Comparison of ENCODE assay signal across 11 cellular contexts in genomic region chr2:241772063-241772499, GRCh38. TPM values are rescaled to one million over a fixed set of nuclear protein-coding genes. Genes with fewer than 3 reads are reported as not detected.
DNase-seq lines count a peak whose midpoint lies in the region; ATAC-seq, FAIRE-seq and TF ChIP-seq lines count a peak whose summit lies in the region.
"Had no signal": no experiment of that assay in that cellular context is flagged by ENCODE, and none has a peak within 500 bp of the region (broad histone marks: within the 10 kb centered on the region; RNA-seq: fewer than 3 reads in every experiment).

No MANE protein-coding gene starts in this region.

- no peaks in the 10 kb centered on the region for H3K79me2 ChIP-seq in astrocyte (ENCODE audit: insufficient read depth, low read length)

- no peaks in the 10 kb centered on the region for H3K9me3 Mint-ChIP-seq in astrocyte (ENCODE audit: unreplicated experiment)
- no peaks in the 10 kb centered on the region for H3K9me3 Mint-ChIP-seq in stimulated activated memory B cell treated with anti-CD40 and anti-IgM and Interleukin-4, amounts not matched to agents 10 μg/mL and 1 μg/mL and 100 μg/mL, for 72 hours

- no peak overlapping the region for H2AFZ ChIP-seq in astrocyte (ENCODE audit: low read depth, low read length)

- H3K4me3 Mint-ChIP-seq in astrocyte (ENCODE audit: unreplicated experiment) = no peak overlapping the region
- peak overlapping the region; percentile 42 for H3K4me3 Mint-ChIP-seq in stimulated activated memory B cell treated with anti-CD40 and anti-IgM and Interleukin-4, amounts not matched to agents 10 μg/mL and 1 μg/mL and 100 μg/mL, for 72 hours

- no peak for ATAC-seq in Right ventricle myocardium inferior
- no peak for ATAC-seq in heart right ventricle
- no peak for ATAC-seq in stimulated activated memory B cell treated with anti-CD40 and anti-IgM and Interleukin-4, amounts not matched to agents 10 μg/mL and 1 μg/mL and 100 μg/mL, for 72 hours
- no peak for ATAC-seq in upper lobe of left lung (ENCODE audit: low FRiP score in 2 of 2)
- no peak for ATAC-seq in psoas muscle

- no peak overlapping the region for H3K4me2 ChIP-seq in astrocyte (ENCODE audit: low read length)

- H3K9me3 ChIP-seq in heart right ventricle (no peaks in the 10 kb centered on the region), astrocyte (ENCODE audit: insufficient read depth, low read depth, low read length) (no peaks in the 10 kb centered on the region), upper lobe of left lung (no peaks in the 10 kb centered on the region), psoas muscle (no peaks in the 10 kb centered on the region)
- H3K9me3 ChIP-seq: neutrophil, thyroid gland had no signal

- H3K9ac ChIP-seq in astrocyte (ENCODE audit: low read length) = no peak overlapping the region

- H3K27ac ChIP-seq in heart right ventricle = no peak overlapping the region
- H3K27ac ChIP-seq in astrocyte (ENCODE audit: low read depth, low read length) = no peak overlapping the region
- H3K27ac ChIP-seq in upper lobe of left lung = no peak overlapping the region
- no peak overlapping the region for H3K27ac ChIP-seq in psoas muscle
- H3K27ac ChIP-seq: neutrophil, thyroid gland had no signal

- H3K27me3 ChIP-seq in heart right ventricle (peaks cover 7 to 49% (median 40%) of the 10 kb centered on the region in 7 donors), astrocyte (ENCODE audit: insufficient read depth, low read length) (no peaks in the 10 kb centered on the region), upper lobe of left lung (peaks cover 0 to 2% (median 0%) of the 10 kb centered on the region in 4 donors), psoas muscle (ENCODE audit: insufficient read depth in 3 of 3, low read length in 2 of 3) (peaks cover 0 to 20% (median 4%) of the 10 kb centered on the region in 3 donors)
- H3K27me3 ChIP-seq: thyroid gland had no signal

- no peaks in the 10 kb centered on the region for H4K20me1 ChIP-seq in astrocyte (ENCODE audit: insufficient read depth, low read length)

- 54 to 57% methylated on average over 9 of the region's 9 CpGs for WGBS in heart right ventricle, 2 donors
- WGBS in upper lobe of left lung, 2 donors = 32% methylated on average over 9 of the region's 9 CpGs
- WGBS in psoas muscle, 3 donors = 62 to 72% (median 68%) methylated on average over 9 of the region's 9 CpGs

- TF ChIP-seq CTCF in heart right ventricle (IDR thresholded peaks at IDR 0.05) (no peak), astrocyte (IDR thresholded peaks at IDR 0.05; ENCODE audit: insufficient read depth, low read depth, low read length) (no peak), upper lobe of left lung (IDR thresholded peaks at IDR 0.05) (no peak), psoas muscle (IDR thresholded peaks at IDR 0.05) (no peak)

- no peak overlapping the region for H3K4me3 ChIP-seq in heart right ventricle
- no peak overlapping the region for H3K4me3 ChIP-seq in astrocyte (ENCODE audit: insufficient read depth, low read depth, low read length)
- no peak overlapping the region for H3K4me3 ChIP-seq in upper lobe of left lung
- no peak overlapping the region for H3K4me3 ChIP-seq in psoas muscle
- H3K4me3 ChIP-seq: thyroid gland had no signal

- H3K4me1 ChIP-seq in heart right ventricle (peaks cover 0 to 17% (median 0%) of the 10 kb centered on the region in 9 donors), astrocyte (ENCODE audit: insufficient read depth, low read length) (peaks cover 7% of the 10 kb centered on the region), upper lobe of left lung (peaks cover 7 to 14% (median 9%) of the 10 kb centered on the region in 4 donors), psoas muscle (peaks cover 10% of the 10 kb centered on the region)

- no peak for TF ChIP-seq POLR2A in upper lobe of left lung (IDR thresholded peaks at IDR 0.05)

- H3K36me3 ChIP-seq in heart right ventricle = no peaks in the 10 kb centered on the region
- no peaks in the 10 kb centered on the region for H3K36me3 ChIP-seq in astrocyte (ENCODE audit: insufficient read depth, low read length)
- peaks cover 0 to 8% (median 6%) of the 10 kb centered on the region in 4 donors for H3K36me3 ChIP-seq in upper lobe of left lung
- H3K36me3 ChIP-seq in psoas muscle (ENCODE audit: insufficient read depth in 1 of 2, low read depth in 1 of 2) = no peaks in the 10 kb centered on the region
- H3K36me3 ChIP-seq: thyroid gland had no signal

- H3K36me3 Mint-ChIP-seq in astrocyte (ENCODE audit: low read depth, unreplicated experiment) = peaks cover 5% of the 10 kb centered on the region
- H3K36me3 Mint-ChIP-seq in stimulated activated memory B cell treated with anti-CD40 and anti-IgM and Interleukin-4, amounts not matched to agents 10 μg/mL and 1 μg/mL and 100 μg/mL, for 72 hours = no peaks in the 10 kb centered on the region

- peak overlapping the region; percentile 68 for H3K27ac Mint-ChIP-seq in astrocyte (ENCODE audit: unreplicated experiment)
- peak overlapping the region; percentile 81 for H3K27ac Mint-ChIP-seq in stimulated activated memory B cell treated with anti-CD40 and anti-IgM and Interleukin-4, amounts not matched to agents 10 μg/mL and 1 μg/mL and 100 μg/mL, for 72 hours

- DNase-seq in Right ventricle myocardium inferior (ENCODE audit: missing footprints) = peak; percentile 22
- no peak for DNase-seq in heart right ventricle
- DNase-seq in SK-N-DZ (ENCODE audit: low spot score) = peak; percentile 37
- DNase-seq in astrocyte (ENCODE audit: low read depth) = no peak
- no peak for DNase-seq in NCI-H774 (lab: John Stamatoyannopoulos, UW)
- no peak for DNase-seq in upper lobe of left lung
- no peak for DNase-seq in psoas muscle
- DNase-seq: NCI-H1105 treated with DMSO at 0.1 percent for 48 hours had no signal

- H3K4me1 Mint-ChIP-seq in astrocyte (ENCODE audit: low read depth, unreplicated experiment) = peaks cover 2% of the 10 kb centered on the region
- H3K4me1 Mint-ChIP-seq in stimulated activated memory B cell treated with anti-CD40 and anti-IgM and Interleukin-4, amounts not matched to agents 10 μg/mL and 1 μg/mL and 100 μg/mL, for 72 hours = peaks cover 22% of the 10 kb centered on the region

- no peak for TF ChIP-seq EP300 in upper lobe of left lung (IDR thresholded peaks at IDR 0.05)

- intact Hi-C loops in Right ventricle myocardium inferior (cut with DNase I) = no loop called here
- intact Hi-C loops in heart right ventricle (cut with DNase I) = no loop called here
- intact Hi-C loops in psoas muscle (cut with DNase I) = no loop called here

- H3K27me3 Mint-ChIP-seq in astrocyte (ENCODE audit: low read depth, unreplicated experiment) = peaks cover 4% of the 10 kb centered on the region
- peaks cover 23% of the 10 kb centered on the region for H3K27me3 Mint-ChIP-seq in stimulated activated memory B cell treated with anti-CD40 and anti-IgM and Interleukin-4, amounts not matched to agents 10 μg/mL and 1 μg/mL and 100 μg/mL, for 72 hours

- FAIRE-seq in astrocyte (lab: Jason Lieb, UNC) = no peak

RNA-seq across cellular contexts. Expression of gene GAL3ST2, which starts 4.5 kb away (rescaled TPM):
- total RNA-seq in Right ventricle myocardium inferior = not detected
- under 1 TPM in 3 of 10 donors, not detected in 7; 0.19 to 0.28 (median 0.23) TPM for total RNA-seq in heart right ventricle
- polyA plus RNA-seq in heart right ventricle = not detected
- 0.34 and 2.9 TPM in 2 replicates for polyA plus RNA-seq in SK-N-DZ (2014; cell fraction: cytosol; rRNA removed)
- polyA plus RNA-seq in SK-N-DZ (2014; cell fraction: nucleus; rRNA removed) = 3.1 and 5.4 TPM in 2 replicates
- total RNA-seq in astrocyte = not detected in 2 replicates
- total RNA-seq in upper lobe of left lung = 1 to 10 TPM in 1 of 6 donors, under 1 TPM in 2, not detected in 3; 0.59 to 2.1 (median 0.91) TPM
- under 1 TPM in 1 of 4 donors, not detected in 3; 0.16 TPM for total RNA-seq in psoas muscle
- under 1 TPM in 1 of 3 donors, not detected in 2; 0.14 TPM for polyA plus RNA-seq in psoas muscle
- total RNA-seq: thyroid gland had no signal

RNA-seq across cellular contexts. Expression of gene NEU4, which starts 36.9 kb away (rescaled TPM):
- total RNA-seq in Right ventricle myocardium inferior (0.30 TPM), heart right ventricle (1 to 10 TPM in 1 of 10 donors, under 1 TPM in 7, not detected in 2; 0.07 to 1.2 (median 0.46) TPM), astrocyte (0.09 and 0.22 TPM in 2 replicates), upper lobe of left lung (1 to 10 TPM in 1 of 6 donors, not detected in 5; 2.9 TPM), psoas muscle (10 to 100 TPM in 2 of 4 donors, 1 to 10 TPM in 1, under 1 TPM in 1; 0.44 to 18.0 (median 9.1) TPM)
- polyA plus RNA-seq in heart right ventricle (1 to 10 TPM in 1 of 2 donors, under 1 TPM in 1; 0.22 to 1.0 TPM), psoas muscle (10 to 100 TPM in 1 of 3 donors, 1 to 10 TPM in 1, under 1 TPM in 1; 0.73 to 54.6 (median 3.4) TPM)
- 63.5 and 81.6 TPM in 2 replicates for polyA plus RNA-seq in SK-N-DZ (2014; cell fraction: cytosol; rRNA removed)
- 78.8 and 121 TPM in 2 replicates for polyA plus RNA-seq in SK-N-DZ (2014; cell fraction: nucleus; rRNA removed)

RNA-seq across cellular contexts. Expression of gene D2HGDH, which starts 37.7 kb away (rescaled TPM):
- total RNA-seq in Right ventricle myocardium inferior (19.6 TPM), heart right ventricle (10 to 100 TPM; 15.1 to 22.8 (median 19.1) TPM), astrocyte (10.0 and 11.5 TPM in 2 replicates), upper lobe of left lung (100 to 1,000 TPM in 1 of 6 donors, 10 to 100 TPM in 5; 12.5 to 155 (median 35.8) TPM), psoas muscle (10 to 100 TPM; 20.3 to 31.0 (median 23.6) TPM)
- polyA plus RNA-seq in heart right ventricle (10 to 100 TPM in 1 of 2 donors, 1 to 10 TPM in 1; 7.6 to 24.7 TPM), psoas muscle (10 to 100 TPM; 14.1 to 15.6 (median 14.9) TPM)
- 19.1 and 20.4 TPM in 2 replicates for polyA plus RNA-seq in SK-N-DZ (2014; cell fraction: cytosol; rRNA removed)
- 84.9 and 94.0 TPM in 2 replicates for polyA plus RNA-seq in SK-N-DZ (2014; cell fraction: nucleus; rRNA removed)

Comparison
In these comparisons a context has a peak if more than half of its experiments do, and no peak if none do; other contexts are left out.
1. DNase-seq: peak in Right ventricle myocardium inferior (single experiment) and SK-N-DZ (single experiment); none in heart right ventricle (0 of 2), astrocyte (single experiment), NCI-H774 (single experiment), upper lobe of left lung (0 of 2) and psoas muscle (0 of 2).